23 cellular contexts compared by ENCODE assay signal in genomic region chr6:125094563-125094962, GRCh38. TPM values are rescaled to one million over a fixed set of nuclear protein-coding genes. Genes with fewer than 3 reads are reported as not detected.
DNase-seq lines count a peak whose midpoint lies in the region; ATAC-seq and TF ChIP-seq lines count a peak whose summit lies in the region.
"Had no signal": no experiment of that assay in that cellular context is flagged by ENCODE, and none has a peak within 500 bp of the region (broad histone marks: within the 10 kb centered on the region; RNA-seq: fewer than 3 reads in every experiment).

No MANE protein-coding gene starts in this region.

- intact Hi-C loops in uterus (cut with DNase I; ENCODE audit: low total_unique reads), result no loop called here

- H3K36me3 ChIP-seq in ACC112 (ENCODE audit: insufficient read depth, low read length), result no peaks in the 10 kb centered on the region
- no peaks in the 10 kb centered on the region for H3K36me3 ChIP-seq in uterus
- H3K36me3 ChIP-seq: left lung, right atrium auricular region, transverse colon had no signal

- no peak overlapping the region for H3K4me3 Mint-ChIP-seq in HFFc6
- no peak overlapping the region for H3K4me3 Mint-ChIP-seq in natural killer cell treated with Interleukin-12 subunit alpha and Interleukin-12 subunit beta and Interleukin-15 and Interleukin-18, amount 100 ng/mL, for 72 hours
- H3K4me3 Mint-ChIP-seq: activated T-helper 17 cell treated with anti-CD3 and anti-CD28 coated beads, Interleukin-2, amount 50 U/mL, for 72 hours; effector memory CD8-positive, alpha-beta T cell; GM23338 had no signal

- no peak overlapping the region for H2AFZ ChIP-seq in ACC112 (ENCODE audit: low read length, unreplicated experiment)
- H2AFZ ChIP-seq: GM23338 had no signal

- H3K9me3 ChIP-seq in uterus, result no peaks in the 10 kb centered on the region
- H3K9me3 ChIP-seq: left lung, right atrium auricular region, transverse colon had no signal

- H3K27me3 Mint-ChIP-seq in HFFc6 (ENCODE audit: insufficient read depth), result no peaks in the 10 kb centered on the region
- H3K27me3 Mint-ChIP-seq in natural killer cell treated with Interleukin-12 subunit alpha and Interleukin-12 subunit beta and Interleukin-15 and Interleukin-18, amount 100 ng/mL, for 72 hours, result peaks cover 4 to 8% of the 10 kb centered on the region in 2 donors

- no peak for TF ChIP-seq POLR2A in uterus (IDR thresholded peaks at IDR 0.05)

- DNase-seq in HFFc6, result peak; percentile 13
- DNase-seq in astrocyte of the spinal cord (ENCODE audit: low read depth, low spot score), result peak; percentile 42
- DNase-seq in fibroblast of the aortic adventitia (ENCODE audit: low read depth), result peak; percentile 21
- DNase-seq in GDM1 (lab: John Stamatoyannopoulos, UW), result no peak
- DNase-seq in uterus, result no peak
- DNase-seq in natural killer cell treated with Interleukin-12 subunit alpha and Interleukin-12 subunit beta and Interleukin-15 and Interleukin-18, amount 100 ng/mL, for 72 hours (ENCODE audit: low spot score), result no peak
- DNase-seq: cerebellar nuclear complex; DMS153; effector memory CD8-positive, alpha-beta T cell; left lung; NCI-H1930; NCI-H510A treated with DMSO at 0.1 percent for 48 hours; occipital lobe; SHP77 treated with DMSO at 0.1 percent for 48 hours; stimulated activated naive CD4-positive, alpha-beta T cell treated with Interleukin-2 at 50 U/mL for 16 hours; T-helper 2 cell; transverse colon had no signal

- no peak for TF ChIP-seq CTCF in HFFc6 (IDR thresholded peaks at IDR 0.05)
- TF ChIP-seq CTCF in astrocyte of the spinal cord (IDR thresholded peaks at IDR 0.05; ENCODE audit: low read depth, low read length), result no peak
- no peak for TF ChIP-seq CTCF in fibroblast of the aortic adventitia (IDR thresholded peaks at IDR 0.05; ENCODE audit: insufficient read depth, low read length)
- TF ChIP-seq CTCF in uterus (IDR thresholded peaks at IDR 0.05), result no peak

- no peaks in the 10 kb centered on the region for H3K27me3 ChIP-seq in ACC112 (ENCODE audit: insufficient read depth, low read length)
- H3K27me3 ChIP-seq in uterus, result no peaks in the 10 kb centered on the region
- H3K27me3 ChIP-seq: right atrium auricular region, transverse colon had no signal

- in situ Hi-C loops in astrocyte of the spinal cord (cut with HindIII; ENCODE audit: low sequenced_read_pairs), result no loop called here

- H3K9me3 Mint-ChIP-seq in HFFc6, result no peaks in the 10 kb centered on the region
- H3K9me3 Mint-ChIP-seq in natural killer cell treated with Interleukin-12 subunit alpha and Interleukin-12 subunit beta and Interleukin-15 and Interleukin-18, amount 100 ng/mL, for 72 hours, result no peaks in the 10 kb centered on the region
- H3K9me3 Mint-ChIP-seq: activated T-helper 17 cell treated with anti-CD3 and anti-CD28 coated beads, Interleukin-2, amount 50 U/mL, for 72 hours; effector memory CD8-positive, alpha-beta T cell; GM23338 had no signal

- H3K36me3 Mint-ChIP-seq in HFFc6 (ENCODE audit: low read depth), result no peaks in the 10 kb centered on the region
- H3K36me3 Mint-ChIP-seq in natural killer cell treated with Interleukin-12 subunit alpha and Interleukin-12 subunit beta and Interleukin-15 and Interleukin-18, amount 100 ng/mL, for 72 hours, result no peaks in the 10 kb centered on the region

- no peaks in the 10 kb centered on the region for H3K79me2 ChIP-seq in ACC112 (ENCODE audit: control insufficient read depth, insufficient read depth, low read length, unreplicated experiment)

- peak overlapping the region; percentile 39 for H3K27ac Mint-ChIP-seq in HFFc6
- H3K27ac Mint-ChIP-seq in natural killer cell treated with Interleukin-12 subunit alpha and Interleukin-12 subunit beta and Interleukin-15 and Interleukin-18, amount 100 ng/mL, for 72 hours, result no peak overlapping the region
- H3K27ac Mint-ChIP-seq: activated T-helper 17 cell treated with anti-CD3 and anti-CD28 coated beads, Interleukin-2, amount 50 U/mL, for 72 hours; effector memory CD8-positive, alpha-beta T cell; GM23338 had no signal

- peak overlapping the region; percentile 68 for H3K27ac ChIP-seq in ACC112 (ENCODE audit: low read depth, low read length)
- no peak overlapping the region for H3K27ac ChIP-seq in uterus
- H3K27ac ChIP-seq: left lung, right atrium auricular region had no signal

- H3K4me3 ChIP-seq in ACC112 (ENCODE audit: low read depth, low read length), result no peak overlapping the region
- H3K4me3 ChIP-seq in astrocyte of the spinal cord (ENCODE audit: low read depth, low read length), result no peak overlapping the region
- H3K4me3 ChIP-seq in fibroblast of the aortic adventitia (ENCODE audit: low read depth, low read length), result no peak overlapping the region
- H3K4me3 ChIP-seq in uterus, result no peak overlapping the region
- H3K4me3 ChIP-seq: GM23338, left lung, right atrium auricular region, transverse colon had no signal

- H3K4me1 Mint-ChIP-seq in HFFc6 (ENCODE audit: low read depth), result peaks cover 50% of the 10 kb centered on the region
- no peaks in the 10 kb centered on the region for H3K4me1 Mint-ChIP-seq in natural killer cell treated with Interleukin-12 subunit alpha and Interleukin-12 subunit beta and Interleukin-15 and Interleukin-18, amount 100 ng/mL, for 72 hours (ENCODE audit: low read depth in 2 of 2)
- H3K4me1 Mint-ChIP-seq: activated T-helper 17 cell treated with anti-CD3 and anti-CD28 coated beads, Interleukin-2, amount 50 U/mL, for 72 hours had no signal

- no peak for ATAC-seq in GM18502 (IDR thresholded peaks at IDR 0.05; ENCODE audit: poor library complexity, unreplicated experiment)
- no peak for ATAC-seq in natural killer cell treated with Interleukin-12 subunit alpha and Interleukin-12 subunit beta and Interleukin-15 and Interleukin-18, amount 100 ng/mL, for 72 hours
- ATAC-seq: activated CD4-positive, CD25-positive, alpha-beta regulatory T cell treated with anti-CD3 and anti-CD28 coated beads, Interleukin-2, amount 50 U/mL, for 24 hours; activated T-helper 17 cell treated with anti-CD3 and anti-CD28 coated beads, Interleukin-2, amount 50 U/mL, for 72 hours; effector memory CD8-positive, alpha-beta T cell; GM23338; left lung had no signal

- H3K4me1 ChIP-seq in ACC112 (ENCODE audit: control insufficient read depth, insufficient read depth, low read length, unreplicated experiment) (peaks cover 25% of the 10 kb centered on the region), uterus (no peaks in the 10 kb centered on the region)

RNA-seq across cellular contexts. Expression of gene TPD52L1, which starts 59.0 kb away (rescaled TPM):
- total RNA-seq in HFFc6 (2021; fragmentation: NEBNext Ultra II Directional; extraction: Animal tissue kit (Norgen Biotek cat#: 25700)), result 10 to 100 TPM; 11.0 to 36.8 (median 11.7) TPM
- 20.8 and 21.7 TPM in 2 replicates for total RNA-seq in fibroblast of the aortic adventitia (ENCODE audit: low replicate concordance)
- total RNA-seq in uterus, result 10 to 100 TPM; 22.2 to 77.6 (median 37.7) TPM
- not detected for total RNA-seq in natural killer cell treated with Interleukin-12 subunit alpha and Interleukin-12 subunit beta and Interleukin-15 and Interleukin-18, amount 100 ng/mL, for 72 hours

Comparison
In these comparisons a context has a peak if more than half of its experiments do, and no peak if none do; other contexts are left out.
1. DNase-seq: peak in HFFc6 (single experiment), astrocyte of the spinal cord (single experiment) and fibroblast of the aortic adventitia (single experiment); none in GDM1 (single experiment), uterus (0 of 2) and natural killer cell treated with Interleukin-12 subunit alpha and Interleukin-12 subunit beta and Interleukin-15 and Interleukin-18, amount 100 ng/mL, for 72 hours (single experiment).
2. RNA of gene TPD52L1, which starts 59.0 kb away (total RNA-seq): 22.2 to 77.6 TPM in uterus, 20.8 to 21.7 TPM in fibroblast of the aortic adventitia and 11.0 to 36.8 TPM in HFFc6; not detected in natural killer cell treated with Interleukin-12 subunit alpha and Interleukin-12 subunit beta and Interleukin-15 and Interleukin-18, amount 100 ng/mL, for 72 hours; every median in the first group is over 4 times any median in the second.